ENCODE assay signal across 1 cellular context in genomic region chr10:119051775-119052174, GRCh38.
TF ChIP-seq lines count a peak whose summit lies in the region.

No MANE protein-coding gene starts in this region.

TF ChIP-seq in HCT116, 20 proteins besides CTCF, POLR2A, EP300 and RAD21 (continued from another document):
- TF ChIP-seq, protein P1, sequence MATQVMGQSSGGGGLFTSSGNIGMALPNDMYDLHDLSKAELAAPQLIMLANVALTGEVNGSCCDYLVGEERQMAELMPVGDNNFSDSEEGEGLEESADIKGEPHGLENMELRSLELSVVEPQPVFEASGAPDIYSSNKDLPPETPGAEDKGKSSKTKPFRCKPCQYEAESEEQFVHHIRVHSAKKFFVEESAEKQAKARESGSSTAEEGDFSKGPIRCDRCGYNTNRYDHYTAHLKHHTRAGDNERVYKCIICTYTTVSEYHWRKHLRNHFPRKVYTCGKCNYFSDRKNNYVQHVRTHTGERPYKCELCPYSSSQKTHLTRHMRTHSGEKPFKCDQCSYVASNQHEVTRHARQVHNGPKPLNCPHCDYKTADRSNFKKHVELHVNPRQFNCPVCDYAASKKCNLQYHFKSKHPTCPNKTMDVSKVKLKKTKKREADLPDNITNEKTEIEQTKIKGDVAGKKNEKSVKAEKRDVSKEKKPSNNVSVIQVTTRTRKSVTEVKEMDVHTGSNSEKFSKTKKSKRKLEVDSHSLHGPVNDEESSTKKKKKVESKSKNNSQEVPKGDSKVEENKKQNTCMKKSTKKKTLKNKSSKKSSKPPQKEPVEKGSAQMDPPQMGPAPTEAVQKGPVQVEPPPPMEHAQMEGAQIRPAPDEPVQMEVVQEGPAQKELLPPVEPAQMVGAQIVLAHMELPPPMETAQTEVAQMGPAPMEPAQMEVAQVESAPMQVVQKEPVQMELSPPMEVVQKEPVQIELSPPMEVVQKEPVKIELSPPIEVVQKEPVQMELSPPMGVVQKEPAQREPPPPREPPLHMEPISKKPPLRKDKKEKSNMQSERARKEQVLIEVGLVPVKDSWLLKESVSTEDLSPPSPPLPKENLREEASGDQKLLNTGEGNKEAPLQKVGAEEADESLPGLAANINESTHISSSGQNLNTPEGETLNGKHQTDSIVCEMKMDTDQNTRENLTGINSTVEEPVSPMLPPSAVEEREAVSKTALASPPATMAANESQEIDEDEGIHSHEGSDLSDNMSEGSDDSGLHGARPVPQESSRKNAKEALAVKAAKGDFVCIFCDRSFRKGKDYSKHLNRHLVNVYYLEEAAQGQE (IDR thresholded peaks at IDR 0.05; ENCODE audit: low read depth): no peak
- TF ChIP-seq TCF7L2 (IDR thresholded peaks at IDR 0.05; ENCODE audit: borderline replicate concordance, extremely low read depth, insufficient read depth, insufficient read length): no peak
- TF ChIP-seq JUND (IDR thresholded peaks at IDR 0.05): no peak
- TF ChIP-seq SRF (IDR thresholded peaks at IDR 0.05; ENCODE audit: low read depth): no peak
- TF ChIP-seq, protein P2, sequence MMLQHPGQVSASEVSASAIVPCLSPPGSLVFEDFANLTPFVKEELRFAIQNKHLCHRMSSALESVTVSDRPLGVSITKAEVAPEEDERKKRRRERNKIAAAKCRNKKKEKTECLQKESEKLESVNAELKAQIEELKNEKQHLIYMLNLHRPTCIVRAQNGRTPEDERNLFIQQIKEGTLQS (IDR thresholded peaks at IDR 0.05): no peak
- TF ChIP-seq EZH2phosphoT487 (IDR thresholded peaks at IDR 0.05; ENCODE audit: borderline replicate concordance): no peak
- no peak for TF ChIP-seq EGR1 (IDR thresholded peaks at IDR 0.05; ENCODE audit: low read depth)
- no peak for TF ChIP-seq ZNF274 (IDR thresholded peaks at IDR 0.05; ENCODE audit: low read depth, low read length)
- TF ChIP-seq, protein P3, sequence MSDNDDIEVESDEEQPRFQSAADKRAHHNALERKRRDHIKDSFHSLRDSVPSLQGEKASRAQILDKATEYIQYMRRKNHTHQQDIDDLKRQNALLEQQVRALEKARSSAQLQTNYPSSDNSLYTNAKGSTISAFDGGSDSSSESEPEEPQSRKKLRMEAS (IDR thresholded peaks at IDR 0.05): no peak
- no peak for TF ChIP-seq ELF1 (IDR thresholded peaks at IDR 0.05; ENCODE audit: borderline replicate concordance, low read depth)
- no peak for TF ChIP-seq EZH2 (IDR thresholded peaks at IDR 0.05)
- TF ChIP-seq CEBPB (IDR thresholded peaks at IDR 0.05; ENCODE audit: low read depth): no peak
- no peak for TF ChIP-seq ZFX (IDR thresholded peaks at IDR 0.05)
- no peak for TF ChIP-seq SP1 (IDR thresholded peaks at IDR 0.05; ENCODE audit: low read depth)
- no peak for TF ChIP-seq CBX3 (IDR thresholded peaks at IDR 0.05; ENCODE audit: low read depth)
- no peak for TF ChIP-seq YY1 (IDR thresholded peaks at IDR 0.05; ENCODE audit: extremely low read depth, insufficient replicate concordance, low read depth, low read length)
